In the genomic region with DNA sequence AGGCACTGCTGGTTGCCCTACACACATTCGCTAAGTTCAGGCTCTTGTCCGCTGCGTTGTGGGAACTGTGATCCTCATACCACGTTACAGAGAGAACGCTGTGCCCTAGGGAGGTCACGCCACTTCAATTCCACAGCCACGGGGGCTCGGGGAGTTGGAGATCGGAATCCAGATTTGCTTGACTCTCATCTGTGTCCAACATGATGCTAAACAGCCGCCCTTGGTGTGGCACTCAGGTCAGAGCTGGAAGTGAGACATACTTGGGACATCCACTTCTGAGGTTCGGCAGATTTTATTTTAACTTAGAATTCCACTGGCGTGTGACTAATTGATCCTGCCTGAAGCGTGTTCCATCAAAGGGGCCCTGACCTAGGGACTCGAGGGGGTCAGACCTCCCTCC, we compare ENCODE assay signal across 19 cellular contexts. TPM values are rescaled to one million over a fixed set of nuclear protein-coding genes. Genes with fewer than 3 reads are reported as not detected.
DNase-seq lines count a peak whose midpoint lies in the region; ATAC-seq and TF ChIP-seq lines count a peak whose summit lies in the region.
"Had no signal": no experiment of that assay in that cellular context is flagged by ENCODE, and none has a peak within 500 bp of the region (broad histone marks: within the 10 kb centered on the region; RNA-seq: fewer than 3 reads in every experiment).

No MANE protein-coding gene starts in this region.

- H3K4me3 ChIP-seq in AG10803 (ENCODE audit: low read length) (no peak overlapping the region), GM23248 (no peak overlapping the region), foreskin fibroblast (ENCODE audit: low read depth in 1 of 2, low read length in 2 of 2) (no peak overlapping the region)
- H3K4me3 ChIP-seq: A549, K562, SJCRH30 had no signal

- H3K4me3 Mint-ChIP-seq in osteocyte (ENCODE audit: unreplicated experiment): no peak overlapping the region
- no peak overlapping the region for H3K4me3 Mint-ChIP-seq in T-helper 2 cell treated with Interferon-gamma antibody and Interleukin-4, amounts not matched to agents 5 μg/mL and 100 μg/mL, for 36 hours
- H3K4me3 Mint-ChIP-seq: CD14-positive monocyte had no signal

- peak overlapping the region; percentile 3 for H3K4me2 ChIP-seq in GM23248 (ENCODE audit: unreplicated experiment)
- H3K4me2 ChIP-seq: A549 had no signal

- no peaks in the 10 kb centered on the region for H3K9me3 ChIP-seq in GM23248 (ENCODE audit: low read depth)
- H3K9me3 ChIP-seq: A549, SJCRH30 had no signal

- H3K27me3 Mint-ChIP-seq in osteocyte (ENCODE audit: unreplicated experiment): no peaks in the 10 kb centered on the region
- H3K27me3 Mint-ChIP-seq in T-helper 2 cell treated with Interferon-gamma antibody and Interleukin-4, amounts not matched to agents 5 μg/mL and 100 μg/mL, for 36 hours (ENCODE audit: low read depth): no peaks in the 10 kb centered on the region

- H2AFZ ChIP-seq in GM23248: no peak overlapping the region

- H4K20me1 ChIP-seq in GM23248 (ENCODE audit: insufficient read depth): no peaks in the 10 kb centered on the region

- H3K27ac Mint-ChIP-seq in osteocyte (ENCODE audit: unreplicated experiment): peak overlapping the region; percentile 15
- H3K27ac Mint-ChIP-seq in T-helper 2 cell treated with Interferon-gamma antibody and Interleukin-4, amounts not matched to agents 5 μg/mL and 100 μg/mL, for 36 hours: no peak overlapping the region

- peak; percentile 77 for DNase-seq in AG10803 (ENCODE audit: low read depth)
- peak; percentile 57 for DNase-seq in GM23248
- DNase-seq in foreskin fibroblast: peak; percentile 90 to 93
- DNase-seq in osteocyte (ENCODE audit: extremely low spot score, unreplicated experiment): no peak
- no peak for DNase-seq in T-helper 2 cell treated with Interferon-gamma antibody and Interleukin-4, amounts not matched to agents 5 μg/mL and 100 μg/mL, for 36 hours (ENCODE audit: low spot score)
- no peak for DNase-seq in SKM-1 (lab: John Stamatoyannopoulos, UW; ENCODE audit: unreplicated experiment)
- DNase-seq in omental fat pad (ENCODE audit: low spot score): no peak
- DNase-seq in HK-2 (ENCODE audit: unreplicated experiment): no peak
- DNase-seq: MV-4-11, NCI-H1436, NCI-H2081, NCI-H748 treated with DMSO at 0.1 percent for 48 hours, PC-3, SJCRH30 had no signal

- no peaks in the 10 kb centered on the region for H3K36me3 ChIP-seq in GM23248 (ENCODE audit: low read depth)
- H3K36me3 ChIP-seq: SJCRH30 had no signal

- H3K4me1 Mint-ChIP-seq in osteocyte (ENCODE audit: unreplicated experiment): peaks cover 53% of the 10 kb centered on the region
- H3K4me1 Mint-ChIP-seq in T-helper 2 cell treated with Interferon-gamma antibody and Interleukin-4, amounts not matched to agents 5 μg/mL and 100 μg/mL, for 36 hours (ENCODE audit: low read depth): no peaks in the 10 kb centered on the region
- H3K4me1 Mint-ChIP-seq: CD14-positive monocyte had no signal

- peaks cover 54% of the 10 kb centered on the region for H3K4me1 ChIP-seq in GM23248 (ENCODE audit: insufficient read depth)
- H3K4me1 ChIP-seq: SJCRH30 had no signal

- TF ChIP-seq CTCF in AG10803 (conservative IDR thresholded peaks at IDR 0.05; ENCODE audit: low read length): no peak
- no peak for TF ChIP-seq CTCF in foreskin fibroblast (IDR thresholded peaks at IDR 0.05; ENCODE audit: low read depth, low read length)
- TF ChIP-seq CTCF in osteocyte (IDR thresholded peaks at IDR 0.05): no peak
- TF ChIP-seq CTCF in omental fat pad (IDR thresholded peaks at IDR 0.05): no peak

- H3K9me2 ChIP-seq in GM23248 (ENCODE audit: insufficient read depth): no peaks in the 10 kb centered on the region

- H3K9me3 Mint-ChIP-seq in osteocyte (ENCODE audit: unreplicated experiment): no peaks in the 10 kb centered on the region
- no peaks in the 10 kb centered on the region for H3K9me3 Mint-ChIP-seq in T-helper 2 cell treated with Interferon-gamma antibody and Interleukin-4, amounts not matched to agents 5 μg/mL and 100 μg/mL, for 36 hours
- H3K9me3 Mint-ChIP-seq: CD14-positive monocyte had no signal

- H3K27me3 ChIP-seq in GM23248 (replicated peaks; ENCODE audit: insufficient read depth): no peaks in the 10 kb centered on the region
- H3K27me3 ChIP-seq: SJCRH30 had no signal

- H3K9ac ChIP-seq in GM23248: no peak overlapping the region

- WGBS in GM23248 (ENCODE audit: low coverage in 1 of 2, low lambda C conversion rate in 2 of 2, missing lambda C conversion rate in 2 of 2), 2 experiments: 35 to 36% methylated on average over 14 of the region's 14 CpGs

- no peak overlapping the region for H3K27ac ChIP-seq in GM23248
- H3K27ac ChIP-seq: A549, RWPE1, SJCRH30 had no signal

- H3K79me2 ChIP-seq in GM23248 (ENCODE audit: insufficient read depth): no peaks in the 10 kb centered on the region

- in situ Hi-C loops in GM23248 (cut with MboI): no loop called here

- H3K36me3 Mint-ChIP-seq in osteocyte (ENCODE audit: unreplicated experiment): no peaks in the 10 kb centered on the region
- no peaks in the 10 kb centered on the region for H3K36me3 Mint-ChIP-seq in T-helper 2 cell treated with Interferon-gamma antibody and Interleukin-4, amounts not matched to agents 5 μg/mL and 100 μg/mL, for 36 hours (ENCODE audit: low read depth)
- H3K36me3 Mint-ChIP-seq: CD14-positive monocyte had no signal

- H3F3A ChIP-seq in GM23248 (ENCODE audit: insufficient read depth): peaks cover 46% of the 10 kb centered on the region

- no peak for ATAC-seq in omental fat pad (ENCODE audit: low FRiP score)
- ATAC-seq: A549, K562, PC-3 had no signal

RNA-seq across cellular contexts. Expression of a gene that starts 41.7 kb away (rescaled TPM):
- total RNA-seq in GM23248 (2014; rRNA removed; shearing (Covaris generic)): 0.25 and 0.32 TPM in 2 replicates
- 1.3 and 1.9 TPM in 2 replicates for polyA plus RNA-seq in GM23248 (2016; fragmentation: Nextera tagmentation; extraction: Ambion mirVana)
- total RNA-seq in osteocyte: 0.56 and 0.68 TPM in 2 replicates
- under 1 TPM in 1 of 4 donors, not detected in 3; 0.56 TPM for total RNA-seq in omental fat pad
- total RNA-seq: K562, SJCRH30 had no signal
- polyA plus RNA-seq: CD14-positive monocyte, K562 had no signal

RNA-seq across cellular contexts. Expression of a gene that starts 41.8 kb away (rescaled TPM):
- 0.13 TPM in 1 of 2 replicates, not detected in the other for total RNA-seq in GM23248 (2014; rRNA removed; shearing (Covaris generic))
- polyA plus RNA-seq in GM23248 (2016; fragmentation: Nextera tagmentation; extraction: Ambion mirVana): 0.08 TPM in 1 of 2 replicates, not detected in the other
- total RNA-seq in osteocyte: not detected in 2 replicates
- not detected for total RNA-seq in omental fat pad
- total RNA-seq: Daoy, K562, SJCRH30 had no signal
- polyA plus RNA-seq: CD14-positive monocyte had no signal

RNA-seq across cellular contexts. Expression of a gene that starts 47.5 kb away (rescaled TPM):
- total RNA-seq in GM23248 (2014; rRNA removed; shearing (Covaris generic)): 107 and 137 TPM in 2 replicates
- polyA plus RNA-seq in GM23248 (2016; fragmentation: Nextera tagmentation; extraction: Ambion mirVana): 304 and 335 TPM in 2 replicates
- total RNA-seq in osteocyte: 211 and 240 TPM in 2 replicates
- total RNA-seq in omental fat pad: 100 to 1,000 TPM; 131 to 349 (median 293) TPM
- polyA plus RNA-seq: K562 had no signal

Comparison
In these comparisons a context has a peak if more than half of its experiments do, and no peak if none do; other contexts are left out.
1. DNase-seq: peak in AG10803 (single experiment), GM23248 (single experiment) and foreskin fibroblast (2 of 2); none in osteocyte (single experiment), T-helper 2 cell treated with Interferon-gamma antibody and Interleukin-4, amounts not matched to agents 5 μg/mL and 100 μg/mL, for 36 hours (single experiment), SKM-1 (single experiment), omental fat pad (single experiment) and HK-2 (single experiment).